ENCODE assay signal across 12 cellular contexts in genomic region chr7:82204694-82205093, GRCh38.
DNase-seq lines count a peak whose midpoint lies in the region; ATAC-seq, FAIRE-seq and TF ChIP-seq lines count a peak whose summit lies in the region.
"Had no signal": no experiment of that assay in that cellular context is flagged by ENCODE, and none has a peak within 500 bp of the region (broad histone marks: within the 10 kb centered on the region; RNA-seq: fewer than 3 reads in every experiment).

No MANE protein-coding gene starts in this region.

- no peaks in the 10 kb centered on the region for H4K20me1 ChIP-seq in H1 (replicated peaks in 1 of 2; ENCODE audit: control insufficient read depth in 1 of 2, insufficient read depth in 2 of 2, low read length in 2 of 2)

- no peak for TF ChIP-seq RAD21 in H1 (IDR thresholded peaks at IDR 0.05 in 1 of 2, conservative IDR thresholded peaks at IDR 0.05 in 1 of 2; ENCODE audit: low read depth in 2 of 2, low read length in 2 of 2)

- no peak for TF ChIP-seq CTCF in AG09319 (IDR thresholded peaks at IDR 0.05; ENCODE audit: low read depth, low read length)
- no peak for TF ChIP-seq CTCF in H1 (IDR thresholded peaks at IDR 0.05; ENCODE audit: control extremely low read depth in 1 of 3, insufficient read depth in 1 of 3, low read depth in 1 of 3, low read length in 3 of 3)

- H4K91ac ChIP-seq in H1 (replicated peaks; ENCODE audit: insufficient read length, low read length) (no peak overlapping the region), mesenchymal stem cell (ENCODE audit: low read length) (peak overlapping the region; percentile 77)

- H2BK120ac ChIP-seq in H1 (replicated peaks; ENCODE audit: low read depth, low read length) (no peak overlapping the region), mesenchymal stem cell (ENCODE audit: low read depth, low read length) (no peak overlapping the region)

- 89% methylated on average over 4 of the region's 4 CpGs; no CpG with 5 or more reads in 1 of the 2 experiments for WGBS in H1 (ENCODE audit: extremely low coverage in 1 of 2, insufficient coverage in 1 of 2, insufficient read length in 1 of 2, insufficient replicate concordance in 2 of 2, low coverage in 1 of 2, low lambda C conversion rate in 2 of 2, missing lambda C conversion rate in 1 of 2), 2 experiments
- WGBS in mesenchymal stem cell, result 93% methylated on average over 4 of the region's 4 CpGs

- CTCF ChIA-PET in H1 (lab: Charles Lee; ENCODE audit: partially characterized antibody), result no interaction called here
- CTCF ChIA-PET in activated CD4-positive, alpha-beta memory T cell treated with anti-CD3 and anti-CD28 coated beads for 36 hours (lab: Charles Lee), result no interaction called here

- no peak overlapping the region for H3K4me3 ChIP-seq in H1 (ENCODE audit: extremely low read depth in 1 of 4, insufficient read depth in 2 of 4, low read depth in 3 of 4, low read length in 4 of 4)
- no peak overlapping the region for H3K4me3 ChIP-seq in mesenchymal stem cell (ENCODE audit: insufficient read depth in 1 of 2, low read depth in 1 of 2, low read length in 2 of 2)
- H3K4me3 ChIP-seq: cardiac muscle cell had no signal

- no peak for FAIRE-seq in H1 (lab: Jason Lieb, UNC)

- no peak for ATAC-seq in GM18907 (IDR thresholded peaks at IDR 0.05; ENCODE audit: unreplicated experiment)

- H3K4me3 Mint-ChIP-seq in activated CD4-positive, alpha-beta memory T cell treated with anti-CD3 and anti-CD28 coated beads for 36 hours, result no peak overlapping the region
- H3K4me3 Mint-ChIP-seq: CD4-positive, CD25-positive, alpha-beta regulatory T cell had no signal

- H3K4me1 Mint-ChIP-seq in activated CD4-positive, alpha-beta memory T cell treated with anti-CD3 and anti-CD28 coated beads for 36 hours (ENCODE audit: low read depth), result no peaks in the 10 kb centered on the region
- H3K4me1 Mint-ChIP-seq: CD4-positive, CD25-positive, alpha-beta regulatory T cell had no signal

- no peaks in the 10 kb centered on the region for H3K23me2 ChIP-seq in H1 (ENCODE audit: low read depth, low read length)

- H3K4ac ChIP-seq in H1 (replicated peaks; ENCODE audit: insufficient read length, low read depth, low read length), result no peak overlapping the region
- peak overlapping the region in 1 of 2 experiments; percentile 89 for H3K4ac ChIP-seq in mesenchymal stem cell (ENCODE audit: low read depth in 1 of 2, low read length in 2 of 2)

- H2BK5ac ChIP-seq in H1 (ENCODE audit: low read depth, low read length), result peak overlapping the region; percentile 67; the same call in 1 of the 2 replicates
- H2BK5ac ChIP-seq in mesenchymal stem cell (ENCODE audit: low read depth, low read length, poor library complexity, severe bottlenecking), result no peak overlapping the region

- H2BK15ac ChIP-seq in H1 (ENCODE audit: low read length) (no peak overlapping the region), mesenchymal stem cell (ENCODE audit: low read depth, poor library complexity, severe bottlenecking) (no peak overlapping the region)

- H3K14ac ChIP-seq in H1 (ENCODE audit: insufficient read length) (no peak overlapping the region), mesenchymal stem cell (ENCODE audit: low read length in 2 of 2) (no peak overlapping the region)

- no peak overlapping the region for H3K27ac Mint-ChIP-seq in activated CD4-positive, alpha-beta memory T cell treated with anti-CD3 and anti-CD28 coated beads for 36 hours
- H3K27ac Mint-ChIP-seq: CD4-positive, CD25-positive, alpha-beta regulatory T cell had no signal

- H3K4me1 ChIP-seq in H1 (replicated peaks in 1 of 4; ENCODE audit: control insufficient read depth in 3 of 4, insufficient read depth in 4 of 4, low read length in 3 of 4), result no peaks in the 10 kb centered on the region
- peaks cover 5% of the 10 kb centered on the region for H3K4me1 ChIP-seq in mesenchymal stem cell (ENCODE audit: control insufficient read depth, insufficient read depth, low read depth, low read length)

- no peaks in the 10 kb centered on the region for H3K79me1 ChIP-seq in H1 (ENCODE audit: low read depth, low read length)
- no peaks in the 10 kb centered on the region for H3K79me1 ChIP-seq in mesenchymal stem cell (replicated peaks; ENCODE audit: low read length, poor library complexity, severe bottlenecking)

- H3K27ac ChIP-seq in H1 (ENCODE audit: low read depth, low read length), result no peak overlapping the region
- H3K27ac ChIP-seq in mesenchymal stem cell (ENCODE audit: low read length, poor library complexity, severe bottlenecking), result no peak overlapping the region
- H3K27ac ChIP-seq: cardiac muscle cell had no signal

- H4K8ac ChIP-seq in H1 (ENCODE audit: extremely low read depth, insufficient read depth, low read length) (no peak overlapping the region), mesenchymal stem cell (ENCODE audit: low read length) (peak overlapping the region; percentile 97)

- no peaks in the 10 kb centered on the region for H3K79me2 ChIP-seq in H1 (ENCODE audit: control insufficient read depth in 1 of 2, insufficient read depth in 2 of 2, low read length in 2 of 2)

- TF ChIP-seq POLR2A in H1 (IDR thresholded peaks at IDR 0.05; ENCODE audit: control extremely low read depth in 1 of 2, low read depth in 2 of 2, low read length in 2 of 2), result no peak

- POLR2A ChIA-PET in H1 (lab: Charles Lee; ENCODE audit: partially characterized antibody), result no interaction called here
- POLR2A ChIA-PET in activated CD4-positive, alpha-beta memory T cell treated with anti-CD3 and anti-CD28 coated beads for 36 hours (lab: Charles Lee), result no interaction called here

- H2AK5ac ChIP-seq in H1 (ENCODE audit: low read depth, low read length) (no peak overlapping the region), mesenchymal stem cell (ENCODE audit: low read length, severe bottlenecking) (no peak overlapping the region)

- intact Hi-C loops in activated CD4-positive, alpha-beta memory T cell treated with anti-CD3 and anti-CD28 coated beads for 36 hours (cut with micrococcal nuclease), result no loop called here

- no peaks in the 10 kb centered on the region for H3K36me3 Mint-ChIP-seq in activated CD4-positive, alpha-beta memory T cell treated with anti-CD3 and anti-CD28 coated beads for 36 hours
- H3K36me3 Mint-ChIP-seq: CD4-positive, CD25-positive, alpha-beta regulatory T cell had no signal

- DNase-seq in AG09319 (ENCODE audit: extremely low read depth, low read depth), result peak; percentile 27
- DNase-seq in M059J (ENCODE audit: low read depth), result peak; percentile 84
- no peak for DNase-seq in H1 (ENCODE audit: low read depth in 1 of 2, low spot score in 2 of 2)
- peak; percentile 50 for DNase-seq in mesenchymal stem cell
- DNase-seq in cortex of kidney (lab: John Stamatoyannopoulos, UW), result no peak
- DNase-seq in activated CD4-positive, alpha-beta memory T cell treated with anti-CD3 and anti-CD28 coated beads for 36 hours, result no peak
- no peak for DNase-seq in NCI-H187 (lab: John Stamatoyannopoulos, UW)
- DNase-seq: CD4-positive, CD25-positive, alpha-beta regulatory T cell; NCI-H774; stimulated activated naive CD4-positive, alpha-beta T cell treated with Interleukin-2 at 50 U/mL for 16 hours had no signal

- H3K27me3 Mint-ChIP-seq in activated CD4-positive, alpha-beta memory T cell treated with anti-CD3 and anti-CD28 coated beads for 36 hours, result no peaks in the 10 kb centered on the region
- H3K27me3 Mint-ChIP-seq: CD4-positive, CD25-positive, alpha-beta regulatory T cell had no signal

- H3K9me3 ChIP-seq in H1 (ENCODE audit: insufficient read depth in 2 of 2, low read depth in 1 of 2, low read length in 1 of 2) (peaks cover 0 to 7% of the 10 kb centered on the region in 2 experiments; a peak in 1 of 4 replicates), mesenchymal stem cell (ENCODE audit: control insufficient read depth, low read length) (no peaks in the 10 kb centered on the region)

- no peak overlapping the region for H4K5ac ChIP-seq in H1 (ENCODE audit: insufficient read length, low read depth, low read length)

- no peak overlapping the region for H3K23ac ChIP-seq in H1 (ENCODE audit: insufficient read length)
- H3K23ac ChIP-seq in mesenchymal stem cell (ENCODE audit: low read length in 2 of 2), result no peak overlapping the region

- H3K9ac ChIP-seq in H1 (replicated peaks in 1 of 4; ENCODE audit: extremely low read depth in 1 of 4, low read depth in 3 of 4, low read length in 3 of 4) (no peak overlapping the region), mesenchymal stem cell (ENCODE audit: low read length) (no peak overlapping the region)

- no peak overlapping the region for H3K4me2 ChIP-seq in H1 (ENCODE audit: insufficient read depth in 1 of 2, low read depth in 2 of 2, low read length in 2 of 2)
- H3K4me2 ChIP-seq in mesenchymal stem cell (ENCODE audit: low read length, poor library complexity, severe bottlenecking), result no peak overlapping the region

- H2AFZ ChIP-seq in H1 (ENCODE audit: low read length) (no peak overlapping the region), mesenchymal stem cell (ENCODE audit: low read depth, low read length) (no peak overlapping the region)

- H3K18ac ChIP-seq in H1 (ENCODE audit: extremely low read depth, low read length), result no peak overlapping the region
- peak overlapping the region; percentile 52 to 72 for H3K18ac ChIP-seq in mesenchymal stem cell (ENCODE audit: low read depth in 1 of 2, low read length in 2 of 2)

- H3K36me3 ChIP-seq in H1 (ENCODE audit: control insufficient read depth in 2 of 4, insufficient read depth in 4 of 4, low read length in 3 of 4) (no peaks in the 10 kb centered on the region), mesenchymal stem cell (ENCODE audit: control insufficient read depth in 1 of 2, insufficient read depth in 2 of 2, low read depth in 1 of 2, low read length in 2 of 2) (no peaks in the 10 kb centered on the region)
- H3K36me3 ChIP-seq: cardiac muscle cell had no signal

- no peak overlapping the region for H3K56ac ChIP-seq in H1 (replicated peaks; ENCODE audit: insufficient read length, low read depth, low read length)

- no peaks in the 10 kb centered on the region for H3K27me3 ChIP-seq in H1 (replicated peaks in 1 of 4; ENCODE audit: control insufficient read depth in 3 of 4, extremely low read depth in 1 of 4, insufficient read depth in 3 of 4, low read length in 3 of 4)
- H3K27me3 ChIP-seq in mesenchymal stem cell (ENCODE audit: control insufficient read depth in 1 of 2, insufficient read depth in 1 of 2, low read length in 2 of 2), result no peaks in the 10 kb centered on the region
- H3K27me3 ChIP-seq: cardiac muscle cell had no signal

- H2BK12ac ChIP-seq in H1 (ENCODE audit: low read depth, low read length) (peak overlapping the region; percentile 20; the same call in 1 of the 2 replicates), mesenchymal stem cell (ENCODE audit: low read length in 2 of 2) (no peak overlapping the region)

- no peak for TF ChIP-seq EP300 in H1 (IDR thresholded peaks at IDR 0.05; ENCODE audit: borderline replicate concordance in 1 of 2, low read depth in 2 of 2, low read length in 2 of 2)

- H2BK20ac ChIP-seq in H1 (ENCODE audit: low read length), result no peak overlapping the region

- peaks cover 14% of the 10 kb centered on the region for H3K9me3 Mint-ChIP-seq in activated CD4-positive, alpha-beta memory T cell treated with anti-CD3 and anti-CD28 coated beads for 36 hours

TF ChIP-seq in H1, 55 proteins besides CTCF, POLR2A, EP300 and RAD21 (continues in another document):
- TF ChIP-seq HDAC6 (IDR thresholded peaks at IDR 0.05; ENCODE audit: low read depth, low read length) (no peak), BACH1 (IDR thresholded peaks at IDR 0.05; ENCODE audit: low read length) (no peak), MAFK (IDR thresholded peaks at IDR 0.05; ENCODE audit: low read depth, low read length) (0 out of 2 replicates have a peak, but pooled peaks have one; percentile 16)

Comparison
In these comparisons a context has a peak if more than half of its experiments do, and no peak if none do; other contexts are left out.
1. DNase-seq: peak in AG09319 (single experiment), M059J (single experiment) and mesenchymal stem cell (single experiment); none in H1 (0 of 2), cortex of kidney (single experiment), activated CD4-positive, alpha-beta memory T cell treated with anti-CD3 and anti-CD28 coated beads for 36 hours (single experiment) and NCI-H187 (0 of 2).